ENCODE assay signal across 16 cellular contexts in genomic region chr17:21162394-21162775, GRCh38. TPM values are rescaled to one million over a fixed set of nuclear protein-coding genes. Genes with fewer than 3 reads are reported as not detected.
DNase-seq lines count a peak whose midpoint lies in the region; ATAC-seq and TF ChIP-seq lines count a peak whose summit lies in the region.
"Had no signal": no experiment of that assay in that cellular context is flagged by ENCODE, and none has a peak within 500 bp of the region (broad histone marks: within the 10 kb centered on the region; RNA-seq: fewer than 3 reads in every experiment).

No MANE protein-coding gene starts in this region.

- H3K4me3 ChIP-seq in right atrium auricular region (no peak overlapping the region), esophagus muscularis mucosa (no peak overlapping the region), osteoblast (ENCODE audit: insufficient read depth, low read length) (peak overlapping the region; percentile 24), upper lobe of right lung (no peak overlapping the region)
- H3K4me3 ChIP-seq: SK-N-MC had no signal

- H3K27me3 ChIP-seq in right atrium auricular region, result no peaks in the 10 kb centered on the region
- H3K27me3 ChIP-seq in esophagus muscularis mucosa, result no peaks in the 10 kb centered on the region
- H3K27me3 ChIP-seq in osteoblast (ENCODE audit: insufficient read depth, low read length), result no peaks in the 10 kb centered on the region
- H3K27me3 ChIP-seq in upper lobe of right lung, result no peaks in the 10 kb centered on the region
- H3K27me3 ChIP-seq: foreskin keratinocyte had no signal

- H3K4me1 ChIP-seq in right atrium auricular region (peaks cover 0 to 60% of the 10 kb centered on the region in 2 donors), esophagus muscularis mucosa (peaks cover 28 to 54% (median 42%) of the 10 kb centered on the region in 4 donors), osteoblast (ENCODE audit: insufficient read depth, low read length) (peaks cover 38% of the 10 kb centered on the region), upper lobe of right lung (peaks cover 47% of the 10 kb centered on the region)
- H3K4me1 ChIP-seq: foreskin keratinocyte had no signal

- TF ChIP-seq EP300 in esophagus muscularis mucosa (IDR thresholded peaks at IDR 0.05), result no peak

- H3K27me3 Mint-ChIP-seq in activated CD4-positive, alpha-beta T cell treated with anti-CD3 and anti-CD28 coated beads, Interleukin-2, amount 10 ng/mL, durations not matched to agents 24 days and 14 days, result no peaks in the 10 kb centered on the region
- H3K27me3 Mint-ChIP-seq: memory B cell had no signal

- no peak overlapping the region for H3K27ac Mint-ChIP-seq in activated CD4-positive, alpha-beta T cell treated with anti-CD3 and anti-CD28 coated beads, Interleukin-2, amount 10 ng/mL, durations not matched to agents 24 days and 14 days
- H3K27ac Mint-ChIP-seq: memory B cell had no signal

- H3K9me3 Mint-ChIP-seq in activated CD4-positive, alpha-beta T cell treated with anti-CD3 and anti-CD28 coated beads, Interleukin-2, amount 10 ng/mL, durations not matched to agents 24 days and 14 days, result no peaks in the 10 kb centered on the region
- H3K9me3 Mint-ChIP-seq: memory B cell had no signal

- intact Hi-C loops in cardiac septum (cut with DNase I), result no loop called here
- intact Hi-C loops in esophagus muscularis mucosa (cut with DNase I), result loop anchor here (5.0 kb wide), 1 partner anchor 50 kb away; the partner anchor contains the start of gene TMEM11
- intact Hi-C loops in upper lobe of right lung (cut with DNase I), result loop anchor here (10.0 kb wide), 1 partner anchor 62 kb away; no protein-coding TSS in a partner anchor
- intact Hi-C loops in activated CD4-positive, alpha-beta T cell treated with anti-CD3 and anti-CD28 coated beads, Interleukin-2, amount 10 ng/mL, durations not matched to agents 24 days and 14 days (cut with micrococcal nuclease), result no loop called here

- no peaks in the 10 kb centered on the region for H4K20me1 ChIP-seq in osteoblast (ENCODE audit: insufficient read depth, low read length)

- H3K36me3 ChIP-seq in right atrium auricular region (no peaks in the 10 kb centered on the region), esophagus muscularis mucosa (no peaks in the 10 kb centered on the region), osteoblast (ENCODE audit: insufficient read depth, low read length) (no peaks in the 10 kb centered on the region), upper lobe of right lung (no peaks in the 10 kb centered on the region)

- TF ChIP-seq CTCF in right atrium auricular region (IDR thresholded peaks at IDR 0.05) (no peak), esophagus muscularis mucosa (IDR thresholded peaks at IDR 0.05) (no peak), osteoblast (IDR thresholded peaks at IDR 0.05; ENCODE audit: extremely low read depth, low read depth, low read length) (no peak), upper lobe of right lung (IDR thresholded peaks at IDR 0.05) (no peak)

- no peaks in the 10 kb centered on the region for H3K36me3 Mint-ChIP-seq in activated CD4-positive, alpha-beta T cell treated with anti-CD3 and anti-CD28 coated beads, Interleukin-2, amount 10 ng/mL, durations not matched to agents 24 days and 14 days (ENCODE audit: low read depth)
- H3K36me3 Mint-ChIP-seq: memory B cell had no signal

- ATAC-seq in upper lobe of right lung (no peak), HG02759 (IDR thresholded peaks at IDR 0.05; ENCODE audit: unreplicated experiment) (no peak)
- ATAC-seq: foreskin keratinocyte had no signal

- WGBS in esophagus muscularis mucosa, result 63% methylated on average over 2 of the region's 2 CpGs

- DNase-seq in right atrium auricular region (ENCODE audit: low spot score) (no peak), cardiac septum (ENCODE audit: low spot score) (no peak), esophagus muscularis mucosa (ENCODE audit: extremely low spot score) (no peak), osteoblast (ENCODE audit: insufficient read length, low spot score, missing footprints) (peak; percentile 44), upper lobe of right lung (no peak), NCI-H2227 (lab: John Stamatoyannopoulos, UW; ENCODE audit: unreplicated experiment) (no peak)
- no peak for DNase-seq in activated CD4-positive, alpha-beta T cell treated with anti-CD3 and anti-CD28 coated beads, Interleukin-2, amount 10 ng/mL, durations not matched to agents 24 days and 14 days
- DNase-seq: ACHN; foreskin keratinocyte; NCI-H1694; NCI-H446; occipital lobe; stimulated activated CD4-positive, alpha-beta T cell treated with anti-CD3 and anti-CD28 coated beads, Interleukin-15, amount 100 ng/mL, for 24 hours had no signal

- no peak for TF ChIP-seq POLR2A in esophagus muscularis mucosa (IDR thresholded peaks at IDR 0.05; ENCODE audit: low read depth)

- H3K79me2 ChIP-seq in osteoblast (ENCODE audit: insufficient read depth, low read length), result peaks cover 9% of the 10 kb centered on the region

- H3K4me1 Mint-ChIP-seq in activated CD4-positive, alpha-beta T cell treated with anti-CD3 and anti-CD28 coated beads, Interleukin-2, amount 10 ng/mL, durations not matched to agents 24 days and 14 days, result peaks cover 3% of the 10 kb centered on the region

- H3K4me2 ChIP-seq in osteoblast (ENCODE audit: insufficient read depth, low read length), result peak overlapping the region; percentile 70

- H3K9me3 ChIP-seq in right atrium auricular region (no peaks in the 10 kb centered on the region), esophagus muscularis mucosa (no peaks in the 10 kb centered on the region), osteoblast (ENCODE audit: low read depth, low read length) (no peaks in the 10 kb centered on the region), upper lobe of right lung (no peaks in the 10 kb centered on the region)

- no peak overlapping the region for H3K4me3 Mint-ChIP-seq in activated CD4-positive, alpha-beta T cell treated with anti-CD3 and anti-CD28 coated beads, Interleukin-2, amount 10 ng/mL, durations not matched to agents 24 days and 14 days
- H3K4me3 Mint-ChIP-seq: memory B cell had no signal

- H3K27ac ChIP-seq in right atrium auricular region (peak overlapping the region; percentile 34 to 59), esophagus muscularis mucosa (replicated peaks in 1 of 4) (peak overlapping the region; percentile 5 to 72 (median 46)), osteoblast (ENCODE audit: low read depth, low read length) (peak overlapping the region; percentile 93), upper lobe of right lung (peak overlapping the region; percentile 63)
- H3K27ac ChIP-seq: foreskin keratinocyte, SK-N-MC had no signal

- no peak overlapping the region for H2AFZ ChIP-seq in osteoblast (ENCODE audit: low read length)

RNA-seq across cellular contexts. Expression of gene DHRS7B, which starts 35.6 kb away (rescaled TPM):
- total RNA-seq in right atrium auricular region (10 to 100 TPM; 35.8 to 45.3 TPM), cardiac septum (37.4 TPM), esophagus muscularis mucosa (10 to 100 TPM; 24.0 to 30.3 (median 28.8) TPM), osteoblast (15.2 and 19.4 TPM in 2 replicates), upper lobe of right lung (24.7 TPM)
- total RNA-seq in activated CD4-positive, alpha-beta T cell treated with anti-CD3 and anti-CD28 coated beads, Interleukin-2, amount 10 ng/mL, durations not matched to agents 24 days and 14 days, result 19.4 and 22.8 TPM in 2 replicates

RNA-seq across cellular contexts. Expression of gene TMEM11, which starts 51.6 kb away (rescaled TPM):
- total RNA-seq in right atrium auricular region, result 10 to 100 TPM; 25.5 to 27.2 TPM
- total RNA-seq in cardiac septum, result 32.0 TPM
- 10 to 100 TPM; 24.1 to 31.0 (median 26.0) TPM for total RNA-seq in esophagus muscularis mucosa
- 12.1 and 18.1 TPM in 2 replicates for total RNA-seq in osteoblast
- 24.2 TPM for total RNA-seq in upper lobe of right lung
- 33.5 and 34.7 TPM in 2 replicates for total RNA-seq in activated CD4-positive, alpha-beta T cell treated with anti-CD3 and anti-CD28 coated beads, Interleukin-2, amount 10 ng/mL, durations not matched to agents 24 days and 14 days

Comparison
In these comparisons a context has a peak if more than half of its experiments do, and no peak if none do; other contexts are left out.
1. intact Hi-C loops: an anchor here in esophagus muscularis mucosa (5.0 kb wide) and upper lobe of right lung (10.0 kb wide); none called in cardiac septum and activated CD4-positive, alpha-beta T cell treated with anti-CD3 and anti-CD28 coated beads, Interleukin-2, amount 10 ng/mL, durations not matched to agents 24 days and 14 days.